In the genomic region with DNA sequence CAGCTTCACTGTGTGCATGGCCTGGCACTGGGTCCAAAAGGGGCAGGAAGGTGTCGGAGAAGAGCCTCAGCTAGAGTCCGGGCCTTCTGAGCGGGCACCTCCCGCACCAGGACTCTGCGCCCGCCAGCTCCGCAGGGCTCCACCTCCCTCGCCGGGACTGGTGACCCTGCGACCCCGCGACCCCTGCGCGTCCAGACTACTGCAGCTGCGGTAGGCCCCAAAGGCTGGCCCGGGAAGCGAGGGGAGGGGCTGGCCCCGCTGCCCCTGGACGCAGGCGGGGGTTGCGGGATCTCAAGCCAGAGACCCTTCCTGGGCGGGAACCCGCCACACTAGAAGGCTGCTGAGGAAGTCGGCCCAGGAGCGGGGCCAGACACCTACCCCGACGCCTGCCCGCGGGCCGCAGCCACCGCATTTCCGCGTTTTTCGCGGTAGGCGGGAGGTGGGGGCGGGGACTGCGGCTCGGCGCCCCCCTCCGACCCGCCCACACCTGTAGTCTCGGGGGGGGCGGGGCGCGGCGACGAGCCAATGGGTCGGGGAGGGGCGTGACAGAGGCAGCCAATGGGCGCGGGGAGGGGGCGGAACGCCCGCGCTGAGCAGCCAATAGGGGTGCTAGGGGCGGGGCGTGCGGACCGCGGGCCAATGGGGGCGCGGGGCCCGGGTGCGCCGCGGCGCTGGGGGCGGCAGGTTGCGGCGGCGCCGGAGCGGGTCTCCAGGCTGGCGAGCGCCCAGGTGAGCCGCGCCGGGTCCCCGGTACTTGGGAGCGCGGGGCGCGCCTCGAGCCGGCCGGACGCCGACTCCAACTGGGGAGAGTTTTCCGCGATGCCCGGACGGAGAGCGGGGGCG, we compare ENCODE assay signal across 1 cellular context.
TF ChIP-seq lines count a peak whose summit lies in the region.

A gene with protein sequence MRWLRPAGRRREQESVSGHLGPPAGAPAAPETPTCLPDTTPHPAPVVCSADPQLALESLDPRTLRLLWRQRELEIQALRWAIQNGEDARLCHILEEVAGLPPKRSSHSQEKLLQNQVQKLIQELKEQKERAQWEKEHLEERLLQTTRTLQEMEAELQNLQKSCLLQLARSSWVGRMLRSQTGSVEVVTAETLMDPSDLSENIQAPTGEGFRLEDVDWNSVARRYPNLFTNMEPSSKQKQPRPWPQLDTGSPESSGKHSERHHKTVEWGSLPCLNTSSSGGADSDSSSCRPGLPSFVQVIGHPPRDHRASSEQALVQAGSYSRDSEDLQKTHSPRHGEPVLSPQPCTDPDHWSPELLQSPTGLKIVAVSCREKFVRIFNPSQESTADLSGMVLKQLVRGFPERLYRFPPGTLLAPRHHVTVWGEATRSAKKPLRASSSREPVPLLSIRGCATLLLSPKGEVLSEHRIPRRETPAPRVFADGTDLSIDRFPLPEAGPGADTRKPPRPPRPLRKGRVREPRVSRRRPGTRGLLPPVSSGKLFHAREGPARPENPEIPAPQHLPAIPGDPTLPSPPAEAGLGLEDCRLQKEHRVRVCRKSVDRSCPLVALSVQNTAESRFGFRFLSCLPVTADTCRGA (minus strand): TSS at position 434 of the 843 bp plus-strand sequence. CDS start 22 bp downstream, at position 412.
Gene RASSF7, plus strand, starts transcription at position 666 of the 843 bp plus-strand sequence. CDS start 799 bp downstream, outside the sequence.

TF ChIP-seq in H1, 55 proteins besides CTCF, POLR2A, EP300 and RAD21 (continued from another document):
- peak; percentile 96 for TF ChIP-seq SP4 (IDR thresholded peaks at IDR 0.05; ENCODE audit: low read length)
- peak; percentile 86 for TF ChIP-seq CHD2 (IDR thresholded peaks at IDR 0.05; ENCODE audit: low read length)
- 0 out of 2 replicates have a peak, but pooled peaks have one; percentile 10 for TF ChIP-seq RXRA (IDR thresholded peaks at IDR 0.05; ENCODE audit: insufficient read depth, low read depth, low read length)
- TF ChIP-seq SP2 (IDR thresholded peaks at IDR 0.05; ENCODE audit: low read length), result peak; percentile 56; the same call in 1 of the 2 replicates
- no peak for TF ChIP-seq RFX5 (IDR thresholded peaks at IDR 0.05; ENCODE audit: borderline replicate concordance, low read depth, low read length)
- TF ChIP-seq TAF1 (IDR thresholded peaks at IDR 0.05; ENCODE audit: low read depth, low read length), result 0 out of 2 replicates have a peak, but pooled peaks have one; percentile 29
- no peak for TF ChIP-seq CBX8 (IDR thresholded peaks at IDR 0.05; ENCODE audit: borderline replicate concordance, low read depth, low read length)
- TF ChIP-seq TBP (IDR thresholded peaks at IDR 0.05; ENCODE audit: low read depth, low read length), result peak; percentile 17; the same call in 1 of the 2 replicates
- no peak for TF ChIP-seq CHD7 (IDR thresholded peaks at IDR 0.05; ENCODE audit: insufficient replicate concordance, low read length)
- TF ChIP-seq CREB1 (IDR thresholded peaks at IDR 0.05), result peak; percentile 48; the same call in 1 of the 2 replicates
